11 cellular contexts compared by ENCODE assay signal in genomic region chr2:85799215-85799956, GRCh38. TPM values are rescaled to one million over a fixed set of nuclear protein-coding genes. Genes with fewer than 3 reads are reported as not detected.
A peak's percentile ranks its signal among the peaks of the same experiment; 100 is the strongest.
DNase-seq lines count a peak whose midpoint lies in the region; ATAC-seq, FAIRE-seq and TF ChIP-seq lines count a peak whose summit lies in the region.
"Had no signal": no experiment of that assay in that cellular context is flagged by ENCODE, and none has a peak within 500 bp of the region (broad histone marks: within the 10 kb centered on the region; RNA-seq: fewer than 3 reads in every experiment).

No MANE protein-coding gene starts in this region.

- no peaks in the 10 kb centered on the region for H4K20me1 ChIP-seq in GM23338 (replicated peaks; ENCODE audit: insufficient read depth)

- in situ Hi-C loops in GM13976 (cut with MboI; ENCODE audit: low sequenced_read_pairs, unreplicated experiment): no loop called here

- H3K9me2 ChIP-seq in GM23338 (ENCODE audit: insufficient read depth): no peaks in the 10 kb centered on the region

- FAIRE-seq in HTR-8/SVneo (lab: Jason Lieb, UNC) (peak; percentile 20), bronchial epithelial cell (lab: Jason Lieb, UNC) (no peak), D721Med (lab: Jason Lieb, UNC) (no peak)

- H3K4me1 Mint-ChIP-seq in naive thymus-derived CD8-positive, alpha-beta T cell: peaks cover 8 to 12% (median 9%) of the 10 kb centered on the region in 4 donors
- H3K4me1 Mint-ChIP-seq in GM23338: peaks cover 3% of the 10 kb centered on the region; the same call in 1 of the 3 replicates

- no peak for ATAC-seq in naive thymus-derived CD8-positive, alpha-beta T cell
- no peak for ATAC-seq in GM23338

- H3K79me2 ChIP-seq in GM23338 (replicated peaks; ENCODE audit: insufficient read depth): no peaks in the 10 kb centered on the region

- H3K27me3 Mint-ChIP-seq in naive thymus-derived CD8-positive, alpha-beta T cell: peaks cover 11 to 26% (median 17%) of the 10 kb centered on the region in 5 donors
- H3K27me3 Mint-ChIP-seq in GM23338 (ENCODE audit: insufficient read depth, low read depth, poor library complexity): peaks cover 4% of the 10 kb centered on the region

- peaks cover 0 to 5% (median 1%) of the 10 kb centered on the region in 3 donors for H3K36me3 Mint-ChIP-seq in naive thymus-derived CD8-positive, alpha-beta T cell
- no peaks in the 10 kb centered on the region for H3K36me3 Mint-ChIP-seq in GM23338 (ENCODE audit: low read depth)

- peak overlapping the region in 1 of 10 donors; percentile 58 for H3K27ac Mint-ChIP-seq in naive thymus-derived CD8-positive, alpha-beta T cell
- no peak overlapping the region for H3K27ac Mint-ChIP-seq in GM23338

- no peak overlapping the region for H3K4me2 ChIP-seq in GM23338

- no peak overlapping the region for H3K4me3 Mint-ChIP-seq in naive thymus-derived CD8-positive, alpha-beta T cell
- H3K4me3 Mint-ChIP-seq in GM23338: no peak overlapping the region

- H2AFZ ChIP-seq in GM23338: no peak overlapping the region

- H3K36me3 ChIP-seq in bronchial epithelial cell (ENCODE audit: control insufficient read depth, insufficient read depth, low read length) (no peaks in the 10 kb centered on the region), GM23338 (ENCODE audit: insufficient read depth) (no peaks in the 10 kb centered on the region)
- H3K36me3 ChIP-seq: thyroid gland had no signal

- H3K9me3 Mint-ChIP-seq in naive thymus-derived CD8-positive, alpha-beta T cell: peaks cover 0 to 8% (median 0%) of the 10 kb centered on the region in 9 donors
- no peaks in the 10 kb centered on the region for H3K9me3 Mint-ChIP-seq in GM23338

- DNase-seq in Daoy (ENCODE audit: low read depth) (peak; percentile 71), HTR-8/SVneo (ENCODE audit: insufficient read length, low spot score) (peak; percentile 74), bronchial epithelial cell (ENCODE audit: low read depth) (peak; percentile 75), mesenteric fat pad (ENCODE audit: low spot score) (peak; percentile 83), D721Med (ENCODE audit: insufficient read length, low spot score) (no peak), GM23338 (ENCODE audit: low spot score) (no peak), GM13976 (ENCODE audit: low spot score) (no peak)
- no peak for DNase-seq in naive thymus-derived CD8-positive, alpha-beta T cell
- DNase-seq: KBM-7, NCI-H345, thyroid gland had no signal

- POLR2A ChIA-PET in naive thymus-derived CD8-positive, alpha-beta T cell (lab: Charles Lee): no interaction called here

- H3K27me3 ChIP-seq in bronchial epithelial cell (ENCODE audit: control insufficient read depth, insufficient read depth, low read length) (no peaks in the 10 kb centered on the region), GM23338 (ENCODE audit: insufficient read depth) (no peaks in the 10 kb centered on the region)
- H3K27me3 ChIP-seq: thyroid gland had no signal

- no peaks in the 10 kb centered on the region for H3F3A ChIP-seq in GM23338 (replicated peaks; ENCODE audit: low read depth)

- TF ChIP-seq CTCF in bronchial epithelial cell (IDR thresholded peaks at IDR 0.05; ENCODE audit: insufficient read depth, low read length, severe bottlenecking): no peak
- no peak for TF ChIP-seq CTCF in D721Med (IDR thresholded peaks at IDR 0.05; ENCODE audit: insufficient read depth, missing control alignments)
- TF ChIP-seq CTCF in GM23338 (conservative IDR thresholded peaks at IDR 0.05; ENCODE audit: low read depth in 2 of 2): no peak
- no peak for TF ChIP-seq CTCF in GM13976 (IDR thresholded peaks at IDR 0.05; ENCODE audit: borderline replicate concordance, control extremely low read depth, extremely low read depth, insufficient read depth, missing control alignments)

- H3K4me3 ChIP-seq in bronchial epithelial cell (ENCODE audit: low read depth, low read length) (no peak overlapping the region), GM23338 (no peak overlapping the region)
- H3K4me3 ChIP-seq: thyroid gland had no signal

- H3K27ac ChIP-seq in GM23338 (ENCODE audit: low read depth): no peak overlapping the region
- H3K27ac ChIP-seq: thyroid gland had no signal

- no peaks in the 10 kb centered on the region for H3K4me1 ChIP-seq in GM23338 (ENCODE audit: insufficient read depth)

TF ChIP-seq in GM23338, 12 proteins besides CTCF, POLR2A, EP300 and RAD21 (continues in another document):
- TF ChIP-seq CREB1 (CRISPR knock-in tag; IDR thresholded peaks at IDR 0.05; ENCODE audit: low read depth) (no peak), NANOG (IDR thresholded peaks at IDR 0.05; ENCODE audit: borderline replicate concordance) (no peak), ETS1 (IDR thresholded peaks at IDR 0.05) (no peak), EZH2phosphoT487 (IDR thresholded peaks at IDR 0.05; ENCODE audit: unreplicated experiment) (no peak), POLR2AphosphoS5 (IDR thresholded peaks at IDR 0.05; ENCODE audit: low read depth) (no peak), EZH2 (IDR thresholded peaks at IDR 0.05; ENCODE audit: low read depth, unreplicated experiment) (no peak), STAT1 (IDR thresholded peaks at IDR 0.05; ENCODE audit: unreplicated experiment) (no peak), ZNF462 (CRISPR knock-in tag; IDR thresholded peaks at IDR 0.05) (no peak), ZNF114 (CRISPR knock-in tag; IDR thresholded peaks at IDR 0.05) (no peak)

RNA-seq across cellular contexts. Expression of gene ATOH8, which starts 45.6 kb away (rescaled TPM):
- 10.0 and 17.7 TPM in 2 replicates for total RNA-seq in Daoy (2014; rRNA removed; shearing (Covaris generic))
- total RNA-seq in bronchial epithelial cell: 0.79 TPM in 1 of 2 replicates, not detected in the other
- total RNA-seq in mesenteric fat pad: 69.4 TPM
- total RNA-seq in naive thymus-derived CD8-positive, alpha-beta T cell: not detected
- not detected for polyA plus RNA-seq in naive thymus-derived CD8-positive, alpha-beta T cell
- total RNA-seq in GM23338 (2014; rRNA removed; shearing (Covaris generic)): 0.62 and 0.97 TPM in 2 replicates
- polyA plus RNA-seq in GM23338 (2016; fragmentation: Nextera tagmentation; extraction: Ambion mirVana): 0.11 and 0.45 TPM in 2 replicates

Comparison
In these comparisons a context has a peak if more than half of its experiments do, and no peak if none do; other contexts are left out.
1. DNase-seq: peak in Daoy (single experiment), HTR-8/SVneo (single experiment), bronchial epithelial cell (single experiment) and mesenteric fat pad (single experiment); none in D721Med (single experiment), naive thymus-derived CD8-positive, alpha-beta T cell (0 of 10), GM23338 (single experiment) and GM13976 (single experiment).